ENCODE assay signal across 27 cellular contexts in genomic region chr19:5648464-5648863, GRCh38.
"Had no signal": no experiment of that assay in that cellular context is flagged by ENCODE, and none has a peak within 500 bp of the region (broad histone marks: within the 10 kb centered on the region; RNA-seq: fewer than 3 reads in every experiment).

No MANE protein-coding gene starts in this region.

- H3K27me3 Mint-ChIP-seq: activated CD4-positive, alpha-beta memory T cell treated with anti-CD3 and anti-CD28 coated beads for 36 hours; activated CD4-positive, alpha-beta T cell treated with anti-CD3 and anti-CD28 coated beads, Interleukin-2, amount 10 ng/mL, durations not matched to agents 7 days and 5 days; T-cell had no signal

- H3K4me3 ChIP-seq: cardiac muscle cell, SK-N-MC had no signal

- H3K27ac Mint-ChIP-seq: activated CD4-positive, alpha-beta T cell treated with anti-CD3 and anti-CD28 coated beads, Interleukin-2, amount 10 ng/mL, durations not matched to agents 7 days and 5 days; T-cell had no signal

- DNase-seq: activated CD4-positive, alpha-beta memory T cell treated with anti-CD3 and anti-CD28 coated beads for 36 hours; activated CD4-positive, alpha-beta T cell treated with anti-CD3 and anti-CD28 coated beads, Interleukin-2, amount 10 ng/mL, durations not matched to agents 7 days and 5 days; activated CD4-positive, CD25-positive, alpha-beta regulatory T cell; activated CD8-positive, alpha-beta memory T cell treated with anti-CD3 and anti-CD28 coated beads for 24 hours; activated naive CD4-positive, alpha-beta T cell treated with anti-CD3 and anti-CD28 coated beads, Interleukin-2, amount 50 U/mL, for 16 hours; activated T-cell treated with anti-CD3 and anti-CD28 coated beads, Interleukin-2, amount 50 U/mL, for 48 hours; amygdala; brain microvascular endothelial cell; IMR-90; KG1; NCI-H1092; NCI-H1417; NCI-H1930; NCI-H2107; NCI-H2171 treated with DMSO at 0.1 percent for 48 hours; NCI-H226; NCI-H510A; NCI-H526 treated with DMSO at 0.1 percent for 48 hours; NCI-H82; OCI-M1; RPMI8226; T-cell had no signal

- H3K9me3 Mint-ChIP-seq: activated CD4-positive, alpha-beta memory T cell treated with anti-CD3 and anti-CD28 coated beads for 36 hours; activated CD4-positive, alpha-beta T cell treated with anti-CD3 and anti-CD28 coated beads, Interleukin-2, amount 10 ng/mL, durations not matched to agents 7 days and 5 days; T-cell had no signal

- H3K27me3 ChIP-seq: brain microvascular endothelial cell, cardiac muscle cell had no signal

- H3K27ac ChIP-seq: brain microvascular endothelial cell, cardiac muscle cell, SK-N-MC, VCaP had no signal

- ATAC-seq: Panc1, Right ventricle myocardium inferior, T-cell had no signal

- H3K4me3 Mint-ChIP-seq: activated CD4-positive, alpha-beta memory T cell treated with anti-CD3 and anti-CD28 coated beads for 36 hours; activated CD4-positive, alpha-beta T cell treated with anti-CD3 and anti-CD28 coated beads, Interleukin-2, amount 10 ng/mL, durations not matched to agents 7 days and 5 days; T-cell had no signal

- H3K4me1 Mint-ChIP-seq: activated CD4-positive, alpha-beta T cell treated with anti-CD3 and anti-CD28 coated beads, Interleukin-2, amount 10 ng/mL, durations not matched to agents 7 days and 5 days had no signal
